In genomic region chr2:73291093-73291460, GRCh38 we compare ENCODE assay signal across 9 cellular contexts.
DNase-seq lines count a peak whose midpoint lies in the region; ATAC-seq and TF ChIP-seq lines count a peak whose summit lies in the region.
"Had no signal": no experiment of that assay in that cellular context is flagged by ENCODE, and none has a peak within 500 bp of the region (broad histone marks: within the 10 kb centered on the region; RNA-seq: fewer than 3 reads in every experiment).

No MANE protein-coding gene starts in this region.

- peaks cover 19% of the 10 kb centered on the region for H3K4me1 Mint-ChIP-seq in activated naive CD8-positive, alpha-beta T cell treated with anti-CD3 and anti-CD28 coated beads, Interleukin-2, amount 50 U/mL, for 24 hours

- DNase-seq in GM12865 (ENCODE audit: low read depth) (peak; percentile 55), OCI-M1 (lab: John Stamatoyannopoulos, UW) (peak; percentile 65), NCI-H345 treated with DMSO at 0.1 percent for 48 hours (lab: John Stamatoyannopoulos, UW; ENCODE audit: unreplicated experiment) (no peak)
- peak; percentile 70 for DNase-seq in activated naive CD8-positive, alpha-beta T cell treated with anti-CD3 and anti-CD28 coated beads, Interleukin-2, amount 50 U/mL, for 24 hours
- DNase-seq in stimulated activated CD4-positive, alpha-beta T cell treated with anti-CD3 and anti-CD28 coated beads, Interleukin-4, amount 100 ng/mL, for 1 hour: peak; percentile 64

- H3K9me3 Mint-ChIP-seq in activated naive CD8-positive, alpha-beta T cell treated with anti-CD3 and anti-CD28 coated beads, Interleukin-2, amount 50 U/mL, for 24 hours: no peaks in the 10 kb centered on the region

- no peak for TF ChIP-seq CTCF in GM12865 (IDR thresholded peaks at IDR 0.05; ENCODE audit: insufficient read depth, low read depth, low read length, missing control alignments)

- H3K4me3 Mint-ChIP-seq in activated naive CD8-positive, alpha-beta T cell treated with anti-CD3 and anti-CD28 coated beads, Interleukin-2, amount 50 U/mL, for 24 hours: peak overlapping the region; percentile 56

- H3K4me3 ChIP-seq in GM12865 (ENCODE audit: low read depth, low read length) (no peak overlapping the region), iPS-11a (ENCODE audit: low read depth, low read length) (peak overlapping the region; percentile 47)

- ATAC-seq in activated naive CD8-positive, alpha-beta T cell treated with anti-CD3 and anti-CD28 coated beads, Interleukin-2, amount 50 U/mL, for 24 hours: no peak
- no peak for ATAC-seq in GM21825 (IDR thresholded peaks at IDR 0.05; ENCODE audit: unreplicated experiment)
- no peak for ATAC-seq in GM19463 (IDR thresholded peaks at IDR 0.05; ENCODE audit: unreplicated experiment)
- ATAC-seq: Panc1 had no signal

- H3K27ac Mint-ChIP-seq in activated naive CD8-positive, alpha-beta T cell treated with anti-CD3 and anti-CD28 coated beads, Interleukin-2, amount 50 U/mL, for 24 hours: no peak overlapping the region

- H3K27me3 Mint-ChIP-seq in activated naive CD8-positive, alpha-beta T cell treated with anti-CD3 and anti-CD28 coated beads, Interleukin-2, amount 50 U/mL, for 24 hours: peaks cover 59% of the 10 kb centered on the region

- no peaks in the 10 kb centered on the region for H3K36me3 Mint-ChIP-seq in activated naive CD8-positive, alpha-beta T cell treated with anti-CD3 and anti-CD28 coated beads, Interleukin-2, amount 50 U/mL, for 24 hours (ENCODE audit: low read depth)
